15 cellular contexts compared by ENCODE assay signal in the genomic region with DNA sequence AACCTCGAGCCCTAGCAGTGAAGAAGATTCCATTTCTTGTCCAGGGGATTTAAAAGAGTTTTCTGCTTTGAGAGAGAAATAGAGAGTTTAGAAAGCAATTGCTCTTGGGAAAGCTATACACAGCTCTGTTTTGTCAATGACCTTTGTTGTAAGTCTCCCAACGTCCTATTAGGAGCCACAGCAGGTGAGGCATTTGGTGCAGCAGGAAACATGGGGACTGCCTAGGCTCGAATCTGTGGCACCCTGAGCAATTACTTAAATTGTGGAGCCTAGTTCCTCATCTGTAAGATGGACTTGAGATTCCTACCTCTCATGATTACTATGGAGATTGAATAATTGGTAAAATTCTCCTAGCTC. TPM values are rescaled to one million over a fixed set of nuclear protein-coding genes. Genes with fewer than 3 reads are reported as not detected.
DNase-seq lines count a peak whose midpoint lies in the region; ATAC-seq and TF ChIP-seq lines count a peak whose summit lies in the region.
"Had no signal": no experiment of that assay in that cellular context is flagged by ENCODE, and none has a peak within 500 bp of the region (broad histone marks: within the 10 kb centered on the region; RNA-seq: fewer than 3 reads in every experiment).

No MANE protein-coding gene starts in this region.

- peak overlapping the region; percentile 56 for H3K27ac Mint-ChIP-seq in nephron progenitor cell
- H3K27ac Mint-ChIP-seq: activated naive CD4-positive, alpha-beta T cell treated with anti-CD3 and anti-CD28 coated beads, Interleukin-2, amount 10 ng/mL, durations not matched to agents 7 days and 5 days; T-helper 1 cell treated with Interleukin-12 subunit alpha and Interleukin-12 subunit beta and Interleukin-4 antibody, amounts not matched to agents 30 μg/mL and 1 μg/mL, for 36 hours had no signal

- CTCF ChIA-PET in PC-3 (lab: Charles Lee), result no interaction called here

- H2AFZ ChIP-seq in fibroblast of lung (ENCODE audit: low read length) (peak overlapping the region; percentile 14), PC-3 (ENCODE audit: low read length) (no peak overlapping the region)

- H4K20me1 ChIP-seq in fibroblast of lung (ENCODE audit: control insufficient read depth, extremely low read depth, insufficient read depth, low read length) (no peaks in the 10 kb centered on the region), PC-3 (ENCODE audit: low read length) (no peaks in the 10 kb centered on the region)

- TF ChIP-seq CTCF in ascending aorta (IDR thresholded peaks at IDR 0.05) (no peak), fibroblast of lung (conservative IDR thresholded peaks at IDR 0.05 in 1 of 2, IDR thresholded peaks at IDR 0.05 in 1 of 2; ENCODE audit: low read depth in 1 of 2, low read length in 2 of 2) (no peak), nephron progenitor cell (IDR thresholded peaks at IDR 0.05) (no peak), thoracic aorta (IDR thresholded peaks at IDR 0.05) (no peak), PC-3 (conservative IDR thresholded peaks at IDR 0.05; ENCODE audit: low read depth, low read length) (no peak)

- H3K27me3 ChIP-seq in ascending aorta (no peaks in the 10 kb centered on the region), fibroblast of lung (ENCODE audit: control insufficient read depth, insufficient read depth, low read length) (no peaks in the 10 kb centered on the region), thoracic aorta (replicated peaks; ENCODE audit: insufficient read depth) (no peaks in the 10 kb centered on the region), PC-3 (ENCODE audit: low read length) (no peaks in the 10 kb centered on the region)

- no peaks in the 10 kb centered on the region for H3K4me1 Mint-ChIP-seq in nephron progenitor cell

- H3K27ac ChIP-seq in ascending aorta, result peak overlapping the region; percentile 49 to 60
- H3K27ac ChIP-seq in fibroblast of lung (ENCODE audit: insufficient read depth, low read length), result peak overlapping the region; percentile 37
- peak overlapping the region; percentile 50 to 54 for H3K27ac ChIP-seq in thoracic aorta
- H3K27ac ChIP-seq in PC-3 (ENCODE audit: low read length), result no peak overlapping the region

- peaks cover 29% of the 10 kb centered on the region for H3K36me3 Mint-ChIP-seq in nephron progenitor cell (ENCODE audit: low read depth)

- no peaks in the 10 kb centered on the region for H3K9me3 ChIP-seq in ascending aorta
- H3K9me3 ChIP-seq in fibroblast of lung (ENCODE audit: control insufficient read depth, insufficient read depth, low read depth, low read length), result no peaks in the 10 kb centered on the region
- no peaks in the 10 kb centered on the region for H3K9me3 ChIP-seq in thoracic aorta
- H3K9me3 ChIP-seq in PC-3 (ENCODE audit: low read length), result no peaks in the 10 kb centered on the region

- H3K9ac ChIP-seq in fibroblast of lung (ENCODE audit: insufficient read depth, low read length) (no peak overlapping the region), PC-3 (ENCODE audit: low read length) (no peak overlapping the region)

- H3K36me3 ChIP-seq in ascending aorta (peaks cover 16 to 18% of the 10 kb centered on the region in 2 donors), fibroblast of lung (ENCODE audit: control insufficient read depth, insufficient read depth, low read length) (peaks cover 5% of the 10 kb centered on the region), thoracic aorta (peaks cover 11% of the 10 kb centered on the region), PC-3 (ENCODE audit: low read depth, low read length) (peaks cover 21% of the 10 kb centered on the region; the same call in 1 of the 2 replicates)

- H3K4me1 ChIP-seq in ascending aorta, result peaks cover 0 to 7% of the 10 kb centered on the region in 2 donors
- H3K4me1 ChIP-seq in fibroblast of lung (ENCODE audit: control insufficient read depth, extremely low read depth, insufficient read depth, low read length), result peaks cover 10% of the 10 kb centered on the region
- peaks cover 13 to 16% of the 10 kb centered on the region in 2 donors for H3K4me1 ChIP-seq in thoracic aorta (ENCODE audit: control insufficient read depth in 1 of 2, low read depth in 2 of 2)
- H3K4me1 ChIP-seq in PC-3 (ENCODE audit: insufficient read depth, low read length), result peaks cover 15% of the 10 kb centered on the region; the same call in 1 of the 2 replicates

- H3K4me2 ChIP-seq in fibroblast of lung (ENCODE audit: extremely low read depth, insufficient read depth, low read length) (peak overlapping the region; percentile 21), PC-3 (ENCODE audit: low read length) (no peak overlapping the region)

- no peak overlapping the region for H3K4me3 ChIP-seq in ascending aorta
- peak overlapping the region in 1 of 4 experiments; percentile 1 for H3K4me3 ChIP-seq in fibroblast of lung (replicated peaks in 1 of 4; ENCODE audit: control extremely low read depth in 1 of 4, insufficient read depth in 1 of 4, low read depth in 3 of 4, low read length in 4 of 4)
- H3K4me3 ChIP-seq in thoracic aorta, result no peak overlapping the region
- H3K4me3 ChIP-seq in PC-3 (ENCODE audit: low read length), result no peak overlapping the region

- no peaks in the 10 kb centered on the region for H3K9me2 ChIP-seq in PC-3 (replicated peaks; ENCODE audit: low read length)

- intact Hi-C loops in ascending aorta (cut with DNase I) (no loop called here), PC-3 (cut with micrococcal nuclease) (no loop called here)

- H3K9me3 Mint-ChIP-seq in nephron progenitor cell, result no peaks in the 10 kb centered on the region
- H3K9me3 Mint-ChIP-seq: activated naive CD4-positive, alpha-beta T cell treated with anti-CD3 and anti-CD28 coated beads, Interleukin-2, amount 10 ng/mL, durations not matched to agents 7 days and 5 days; T-helper 1 cell treated with Interleukin-12 subunit alpha and Interleukin-12 subunit beta and Interleukin-4 antibody, amounts not matched to agents 30 μg/mL and 1 μg/mL, for 36 hours had no signal

- POLR2A ChIA-PET in PC-3 (lab: Charles Lee; ENCODE audit: unreplicated experiment), result no interaction called here

- peaks cover 7% of the 10 kb centered on the region for H3K27me3 Mint-ChIP-seq in nephron progenitor cell (ENCODE audit: low read depth, poor library complexity)
- H3K27me3 Mint-ChIP-seq: activated naive CD4-positive, alpha-beta T cell treated with anti-CD3 and anti-CD28 coated beads, Interleukin-2, amount 10 ng/mL, durations not matched to agents 7 days and 5 days had no signal

- no peaks in the 10 kb centered on the region for H3F3A ChIP-seq in PC-3 (ENCODE audit: low read length, unreplicated experiment)

- no peak for ATAC-seq in thoracic aorta (ENCODE audit: insufficient number of reproducible peaks, low FRiP score, low read depth)
- no peak for ATAC-seq in PC-3
- ATAC-seq: activated CD4-positive, CD25-positive, alpha-beta regulatory T cell treated with anti-CD3 and anti-CD28 coated beads, Interleukin-2, amount 50 U/mL, for 24 hours had no signal

- no peaks in the 10 kb centered on the region for H3K79me2 ChIP-seq in fibroblast of lung (ENCODE audit: control insufficient read depth, insufficient read depth, low read length)
- H3K79me2 ChIP-seq in PC-3 (ENCODE audit: low read length), result peaks cover 1% of the 10 kb centered on the region; the same call in 1 of the 2 replicates

- H3K4me3 Mint-ChIP-seq in nephron progenitor cell, result no peak overlapping the region
- H3K4me3 Mint-ChIP-seq: activated naive CD4-positive, alpha-beta T cell treated with anti-CD3 and anti-CD28 coated beads, Interleukin-2, amount 10 ng/mL, durations not matched to agents 7 days and 5 days; T-helper 1 cell treated with Interleukin-12 subunit alpha and Interleukin-12 subunit beta and Interleukin-4 antibody, amounts not matched to agents 30 μg/mL and 1 μg/mL, for 36 hours had no signal

- no TSS peak for BruUV-seq in PC-3 (replicated peaks; lab: Mats Ljungman, UMichigan)

- DNase-seq in ascending aorta (ENCODE audit: low spot score in 2 of 2) (no peak), fibroblast of lung (ENCODE audit: low read depth in 2 of 2) (no peak), nephron progenitor cell (no peak), thoracic aorta (ENCODE audit: low spot score) (no peak), dermis blood vessel endothelial cell (no peak), HuH-7.5 (ENCODE audit: low spot score) (no peak), HPDE6-E6E7 (ENCODE audit: extremely low spot score) (no peak), PC-3 (no peak)
- DNase-seq: activated naive CD4-positive, alpha-beta T cell treated with anti-CD3 and anti-CD28 coated beads, Interleukin-2, amount 10 ng/mL, durations not matched to agents 7 days and 5 days; central memory CD4-positive, alpha-beta T cell; DMS153; NCI-H2081; stimulated activated CD4-positive, alpha-beta T cell treated with anti-CD3 and anti-CD28 coated beads, Interleukin-4, amount 100 ng/mL, for 4 hours had no signal

RNA-seq across cellular contexts. Expression of gene DCLRE1B, which starts 8.2 kb away (rescaled TPM):
- 1.9 TPM for total RNA-seq in ascending aorta
- 0.66 and 1.0 TPM in 2 replicates for total RNA-seq in fibroblast of lung
- polyA plus RNA-seq in fibroblast of lung, result 3.4 and 6.4 TPM in 2 replicates
- 5.4 and 9.0 TPM in 2 replicates for polyA plus RNA-seq in fibroblast of lung (2012)
- polyA minus RNA-seq in fibroblast of lung (ENCODE audit: low replicate concordance), result 14.0 and 17.9 TPM in 2 replicates
- 1 to 10 TPM; 3.2 to 4.4 TPM for total RNA-seq in thoracic aorta
- 2.4 and 3.3 TPM in 2 replicates for total RNA-seq in dermis blood vessel endothelial cell
- total RNA-seq in PC-3 (2014; rRNA removed), result 12.6 and 13.2 TPM in 2 replicates

RNA-seq across cellular contexts. Expression of gene AP4B1, which starts 8.7 kb away (rescaled TPM):
- 3.2 TPM for total RNA-seq in ascending aorta
- 11.7 and 12.1 TPM in 2 replicates for total RNA-seq in fibroblast of lung
- 16.8 TPM in 2 replicates for polyA plus RNA-seq in fibroblast of lung
- polyA plus RNA-seq in fibroblast of lung (2012), result 9.3 and 11.4 TPM in 2 replicates
- polyA minus RNA-seq in fibroblast of lung (ENCODE audit: low replicate concordance), result 1.9 and 6.5 TPM in 2 replicates
- 10 to 100 TPM in 1 of 2 donors, 1 to 10 TPM in 1; 7.0 to 47.2 TPM for total RNA-seq in thoracic aorta
- total RNA-seq in dermis blood vessel endothelial cell, result 26.7 and 38.3 TPM in 2 replicates
- total RNA-seq in PC-3 (2014; rRNA removed), result 15.5 and 15.8 TPM in 2 replicates

RNA-seq across cellular contexts. Expression of gene HIPK1, which starts 15.8 kb away (rescaled TPM):
- total RNA-seq in ascending aorta (41.7 TPM), fibroblast of lung (18.2 and 19.8 TPM in 2 replicates), thoracic aorta (10 to 100 TPM; 47.4 to 59.1 TPM), dermis blood vessel endothelial cell (36.8 and 50.4 TPM in 2 replicates), PC-3 (2014; rRNA removed) (18.7 and 19.9 TPM in 2 replicates)
- 24.5 and 28.5 TPM in 2 replicates for polyA plus RNA-seq in fibroblast of lung
- polyA plus RNA-seq in fibroblast of lung (2012), result 10.8 and 13.3 TPM in 2 replicates
- 68.9 and 78.5 TPM in 2 replicates for polyA minus RNA-seq in fibroblast of lung (ENCODE audit: low replicate concordance)

RNA-seq across cellular contexts. Expression of gene BCL2L15, which starts 25.9 kb away (rescaled TPM):
- total RNA-seq in ascending aorta (not detected), fibroblast of lung (under 0.01 TPM in 1 of 2 replicates, not detected in the other), thoracic aorta (1 to 10 TPM in 1 of 2 donors, under 1 TPM in 1; 0.14 to 1.7 TPM), dermis blood vessel endothelial cell (0.17 and 0.37 TPM in 2 replicates), PC-3 (2014; rRNA removed) (0.29 TPM in 1 of 2 replicates, not detected in the other)
- 0.03 and 0.19 TPM in 2 replicates for polyA plus RNA-seq in fibroblast of lung
- polyA plus RNA-seq in fibroblast of lung (2012), result not detected in 2 replicates
- polyA minus RNA-seq in fibroblast of lung (ENCODE audit: low replicate concordance), result 0.07 TPM in 1 of 2 replicates, not detected in the other

RNA-seq across cellular contexts. Expression of gene PTPN22, which starts 41.8 kb away (rescaled TPM):
- total RNA-seq in ascending aorta (2.3 TPM), fibroblast of lung (0.26 and 0.33 TPM in 2 replicates), thoracic aorta (1 to 10 TPM; 6.6 to 8.1 TPM), dermis blood vessel endothelial cell (not detected in 2 replicates), PC-3 (2014; rRNA removed) (0.04 and 0.17 TPM in 2 replicates)
- polyA plus RNA-seq in fibroblast of lung, result 0.10 and 0.11 TPM in 2 replicates
- polyA plus RNA-seq in fibroblast of lung (2012), result 0.07 and 0.08 TPM in 2 replicates
- polyA minus RNA-seq in fibroblast of lung (ENCODE audit: low replicate concordance), result not detected in 2 replicates
